Comparison of ENCODE assay signal across 24 cellular contexts in the genomic region with DNA sequence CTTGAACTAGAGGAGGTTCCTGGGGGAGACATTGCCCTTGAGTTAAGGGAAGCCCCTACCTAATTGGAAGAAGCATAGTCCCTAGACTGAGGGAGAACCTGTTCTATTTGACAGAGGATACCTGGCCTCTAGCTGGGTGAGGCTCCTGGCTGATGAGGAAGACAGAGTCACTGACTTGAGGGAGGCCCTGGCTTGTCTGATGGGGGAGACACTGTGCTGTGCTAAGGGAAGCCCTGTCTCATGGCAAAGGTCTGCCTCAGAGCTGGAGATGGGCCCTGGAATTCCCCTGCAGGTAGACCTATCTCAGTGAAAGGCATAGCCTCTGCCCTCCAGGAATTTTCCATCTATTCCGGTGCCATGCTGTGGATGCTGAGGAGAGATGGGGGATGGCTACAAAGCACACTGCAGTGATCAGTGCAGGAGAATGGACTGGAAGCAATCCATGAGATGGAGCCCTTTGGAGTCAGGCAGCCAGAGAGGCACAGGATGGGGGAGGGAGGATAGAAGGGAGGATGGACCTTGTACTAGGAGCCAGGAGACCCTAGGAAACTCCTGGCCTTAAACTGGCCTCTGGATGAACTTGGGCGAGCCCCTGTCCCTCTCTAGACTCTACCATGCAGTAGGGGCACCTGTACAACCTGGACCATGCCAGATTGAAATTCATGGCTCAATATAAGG. TPM values are rescaled to one million over a fixed set of nuclear protein-coding genes. Genes with fewer than 3 reads are reported as not detected.
A peak's percentile ranks its signal among the peaks of the same experiment; 100 is the strongest.
DNase-seq lines count a peak whose midpoint lies in the region; ATAC-seq, FAIRE-seq and TF ChIP-seq lines count a peak whose summit lies in the region.
"Had no signal": no experiment of that assay in that cellular context is flagged by ENCODE, and none has a peak within 500 bp of the region (broad histone marks: within the 10 kb centered on the region; RNA-seq: fewer than 3 reads in every experiment).

No MANE protein-coding gene starts in this region.

- TF ChIP-seq POLR2A in HepG2 (IDR thresholded peaks at IDR 0.05; ENCODE audit: insufficient read depth in 1 of 2, low read depth in 2 of 2, low read length in 2 of 2) (no peak), right lobe of liver (IDR thresholded peaks at IDR 0.05) (no peak)

- TF ChIP-seq CTCF in HepG2 (CRISPR knock-in tag; IDR thresholded peaks at IDR 0.05) (0 out of 2 replicates have a peak, but pooled peaks have one; percentile 7), right lobe of liver (IDR thresholded peaks at IDR 0.05) (no peak), lower lobe of right lung (IDR thresholded peaks at IDR 0.05) (no peak), osteoblast (IDR thresholded peaks at IDR 0.05; ENCODE audit: extremely low read depth, low read depth, low read length) (no peak)

- no peak overlapping the region for H3K4me3 ChIP-seq in HepG2 (replicated peaks in 1 of 3; ENCODE audit: insufficient read depth in 1 of 3, low read depth in 2 of 3, low read length in 3 of 3)
- H3K4me3 ChIP-seq in right lobe of liver = no peak overlapping the region
- no peak overlapping the region for H3K4me3 ChIP-seq in lower lobe of right lung
- H3K4me3 ChIP-seq in osteoblast (ENCODE audit: insufficient read depth, low read length) = no peak overlapping the region
- H3K4me3 ChIP-seq: GM12878, PC-9, SJSA1 had no signal

- H3K27me3 Mint-ChIP-seq in activated CD8-positive, alpha-beta T cell treated with anti-CD3 and anti-CD28 coated beads, Interleukin-2, amount 10 ng/mL, durations not matched to agents 7 days and 5 days (ENCODE audit: low read depth) = peaks cover 6% of the 10 kb centered on the region

- H4K20me1 ChIP-seq in HepG2 (ENCODE audit: insufficient read depth, low read length) (no peaks in the 10 kb centered on the region), osteoblast (ENCODE audit: insufficient read depth, low read length) (no peaks in the 10 kb centered on the region)

- H3K4me2 ChIP-seq in HepG2 (ENCODE audit: low read depth, low read length) (no peak overlapping the region; the same call in 1 of the 2 replicates), osteoblast (ENCODE audit: insufficient read depth, low read length) (no peak overlapping the region)
- H3K4me2 ChIP-seq: PC-9 had no signal

- peak overlapping the region; percentile 63 for H3K27ac ChIP-seq in HepG2 (ENCODE audit: extremely low read length, insufficient read depth, low read length)
- peak overlapping the region in 1 of 3 donors; percentile 49 for H3K27ac ChIP-seq in right lobe of liver
- H3K27ac ChIP-seq in lower lobe of right lung = peak overlapping the region; percentile 6
- no peak overlapping the region for H3K27ac ChIP-seq in osteoblast (ENCODE audit: low read depth, low read length)
- H3K27ac ChIP-seq: PC-9, SJSA1 had no signal

- in situ Hi-C loops in HepG2 (cut with HindIII; ENCODE audit: extremely low pct_ligation_motif_present, low pct_unique_long_range_greater_than_20kb) = no loop called here

- H3K9me3 Mint-ChIP-seq in activated CD8-positive, alpha-beta T cell treated with anti-CD3 and anti-CD28 coated beads, Interleukin-2, amount 10 ng/mL, durations not matched to agents 7 days and 5 days (ENCODE audit: insufficient read depth) = no peaks in the 10 kb centered on the region

- H3K27me3 ChIP-seq in HepG2 (ENCODE audit: control insufficient read depth in 1 of 2, insufficient read depth in 2 of 2, low read length in 2 of 2) (no peaks in the 10 kb centered on the region), right lobe of liver (no peaks in the 10 kb centered on the region), lower lobe of right lung (ENCODE audit: low read depth) (no peaks in the 10 kb centered on the region), osteoblast (ENCODE audit: insufficient read depth, low read length) (peaks cover 13% of the 10 kb centered on the region)
- H3K27me3 ChIP-seq: BE2C, SJSA1 had no signal

- BruUV-seq in HepG2 (replicated peaks; lab: Mats Ljungman, UMichigan) = no TSS peak

- H3K4me3 Mint-ChIP-seq in activated CD8-positive, alpha-beta T cell treated with anti-CD3 and anti-CD28 coated beads, Interleukin-2, amount 10 ng/mL, durations not matched to agents 7 days and 5 days = no peak overlapping the region

- TF ChIP-seq EP300 in HepG2 (IDR thresholded peaks at IDR 0.05; ENCODE audit: low read depth in 2 of 2, low read length in 2 of 2) = no peak
- no peak for TF ChIP-seq EP300 in HepG2 (CRISPR knock-in tag; IDR thresholded peaks at IDR 0.05; ENCODE audit: borderline replicate concordance)

- no peak for FAIRE-seq in HepG2 (lab: Jason Lieb, UNC)
- FAIRE-seq: G401.6, GM12878 had no signal

- TF ChIP-seq RAD21 in HepG2 (CRISPR knock-in tag; IDR thresholded peaks at IDR 0.05) = no peak

- H3K9me3 ChIP-seq in HepG2 (ENCODE audit: low read length) = no peaks in the 10 kb centered on the region
- no peaks in the 10 kb centered on the region for H3K9me3 ChIP-seq in right lobe of liver
- H3K9me3 ChIP-seq in lower lobe of right lung = no peaks in the 10 kb centered on the region
- H3K9me3 ChIP-seq in osteoblast (ENCODE audit: low read depth, low read length) = no peaks in the 10 kb centered on the region
- H3K9me3 ChIP-seq: BE2C, SJSA1 had no signal

- H3K36me3 Mint-ChIP-seq in activated CD8-positive, alpha-beta T cell treated with anti-CD3 and anti-CD28 coated beads, Interleukin-2, amount 10 ng/mL, durations not matched to agents 7 days and 5 days (ENCODE audit: low read depth) = no peaks in the 10 kb centered on the region

- ATAC-seq in HepG2 (peak; percentile 70), right lobe of liver (no peak), lower lobe of right lung (no peak), HG02885 (IDR thresholded peaks at IDR 0.05; ENCODE audit: poor library complexity, unreplicated experiment) (no peak)
- ATAC-seq in activated CD8-positive, alpha-beta T cell treated with anti-CD3 and anti-CD28 coated beads, Interleukin-2, amount 10 ng/mL, durations not matched to agents 7 days and 5 days = no peak
- ATAC-seq: GM12878 had no signal

- H3K27ac Mint-ChIP-seq in activated CD8-positive, alpha-beta T cell treated with anti-CD3 and anti-CD28 coated beads, Interleukin-2, amount 10 ng/mL, durations not matched to agents 7 days and 5 days = no peak overlapping the region

- H3K4me1 ChIP-seq in HepG2 (ENCODE audit: insufficient read depth, low read length) = peaks cover 26% of the 10 kb centered on the region
- peaks cover 0 to 72% (median 16%) of the 10 kb centered on the region in 4 donors for H3K4me1 ChIP-seq in right lobe of liver
- peaks cover 62% of the 10 kb centered on the region for H3K4me1 ChIP-seq in lower lobe of right lung
- no peaks in the 10 kb centered on the region for H3K4me1 ChIP-seq in osteoblast (ENCODE audit: insufficient read depth, low read length)
- H3K4me1 ChIP-seq: SJSA1 had no signal

- POLR2A ChIA-PET in HepG2 (lab: Yijun Ruan, JAX) = interaction anchor here (0.9 to 2.8 kb wide), 4 partner anchors 14 to 26 kb away, joined by 3 to 12 read pairs (median 8); no protein-coding TSS in a partner anchor
- POLR2A ChIA-PET in activated CD8-positive, alpha-beta T cell treated with anti-CD3 and anti-CD28 coated beads, Interleukin-2, amount 10 ng/mL, durations not matched to agents 7 days and 5 days (lab: Charles Lee) = no interaction called here

- H3K4me1 Mint-ChIP-seq in activated CD8-positive, alpha-beta T cell treated with anti-CD3 and anti-CD28 coated beads, Interleukin-2, amount 10 ng/mL, durations not matched to agents 7 days and 5 days (ENCODE audit: low read depth) = peaks cover 6% of the 10 kb centered on the region

- H3K36me3 ChIP-seq in HepG2 (replicated peaks in 1 of 2; ENCODE audit: control insufficient read depth in 1 of 2, insufficient read depth in 2 of 2, low read length in 2 of 2) = peaks cover 8 to 16% of the 10 kb centered on the region in 2 experiments; a peak in 3 of 5 replicates
- peaks cover 0 to 73% (median 13%) of the 10 kb centered on the region in 4 donors for H3K36me3 ChIP-seq in right lobe of liver
- no peaks in the 10 kb centered on the region for H3K36me3 ChIP-seq in lower lobe of right lung
- H3K36me3 ChIP-seq in osteoblast (ENCODE audit: insufficient read depth, low read length) = no peaks in the 10 kb centered on the region
- H3K36me3 ChIP-seq: BE2C, SJSA1 had no signal

- H3K79me2 ChIP-seq in HepG2 (ENCODE audit: insufficient read depth, low read length) = no peaks in the 10 kb centered on the region
- H3K79me2 ChIP-seq in osteoblast (ENCODE audit: insufficient read depth, low read length) = no peaks in the 10 kb centered on the region

- CTCF ChIA-PET in HepG2 (lab: Yijun Ruan, JAX; ENCODE audit: low intra/inter-chr PET ratio, low total read pairs) = no interaction called here
- CTCF ChIA-PET in activated CD8-positive, alpha-beta T cell treated with anti-CD3 and anti-CD28 coated beads, Interleukin-2, amount 10 ng/mL, durations not matched to agents 7 days and 5 days (lab: Charles Lee) = interaction anchor here (0.8 to 2.3 kb wide), 3 partner anchors 14 to 58 kb away, joined by 3 to 10 read pairs (median 4); no protein-coding TSS in a partner anchor

- DNase-seq in HepG2 (ENCODE audit: low spot score) = no peak
- DNase-seq in right lobe of liver = no peak
- DNase-seq in lower lobe of right lung = no peak
- peak; percentile 18 for DNase-seq in osteoblast (ENCODE audit: insufficient read length, low spot score, missing footprints)
- no peak for DNase-seq in DMS153 treated with DMSO at 0.1 percent for 48 hours (lab: John Stamatoyannopoulos, UW; ENCODE audit: unreplicated experiment)
- no peak for DNase-seq in amygdala (lab: John Stamatoyannopoulos, UW)
- DNase-seq in activated CD8-positive, alpha-beta T cell treated with anti-CD3 and anti-CD28 coated beads, Interleukin-2, amount 10 ng/mL, durations not matched to agents 7 days and 5 days = no peak
- DNase-seq: 8988T, ACHN, BE2C, GOT3, IMR-90, KG1, MM.1S, NCI-H2029 treated with DMSO at 0.1 percent for 48 hours, NCI-H526, PC-9, Right ventricle myocardium superior, RPMI8226 had no signal

- intact Hi-C loops in HepG2 (cut with micrococcal nuclease; ENCODE audit: unreplicated experiment) (loop anchor here (5.0 kb wide), 1 partner anchor 1502 kb away; no protein-coding TSS in a partner anchor), right lobe of liver (cut with DNase I) (no loop called here), lower lobe of right lung (cut with DNase I) (no loop called here)

- H3K9ac ChIP-seq in HepG2 (ENCODE audit: insufficient read depth, low read depth, low read length) = no peak overlapping the region; the same call in 1 of the 2 replicates

- 92% methylated on average over 2 of the region's 2 CpGs for WGBS in HepG2 (ENCODE audit: low lambda C conversion rate)
- 80% methylated on average over 1 of the region's 2 CpGs for WGBS in right lobe of liver (ENCODE audit: insufficient coverage, low coverage, low lambda C conversion rate, missing lambda C conversion rate)

- H2AFZ ChIP-seq in HepG2 (ENCODE audit: low read length) (no peak overlapping the region), osteoblast (ENCODE audit: low read length) (no peak overlapping the region)
- H2AFZ ChIP-seq: PC-9 had no signal

RNA-seq across cellular contexts. Expression of gene SLCO2B1, which starts 39.9 kb away (rescaled TPM):
- total RNA-seq in HepG2 (2016; rRNA removed; fragmentation: Illumina TruSeq; extraction: Trizol) = 7.6 and 15.3 TPM in 2 replicates
- total RNA-seq in HepG2 (2016; cell fraction: cytosol; rRNA removed; fragmentation: Illumina TruSeq; extraction: Trizol; ENCODE audit: low read depth) = 3.0 and 3.2 TPM in 2 replicates
- total RNA-seq in HepG2 (2016; cell fraction: insoluble cytoplasmic fraction; rRNA removed; fragmentation: Illumina TruSeq; extraction: Trizol) = 6.7 and 16.4 TPM in 2 replicates
- total RNA-seq in HepG2 (2016; cell fraction: membrane; rRNA removed; fragmentation: Illumina TruSeq; extraction: Trizol) = 6.2 TPM in 2 replicates
- total RNA-seq in HepG2 (2016; cell fraction: nucleus; rRNA removed; fragmentation: Illumina TruSeq; extraction: Trizol) = 24.2 and 24.5 TPM in 2 replicates
- polyA plus RNA-seq in HepG2 (2011; rRNA removed) = 19.8 and 29.6 TPM in 2 replicates
- polyA plus RNA-seq in HepG2 (2011; cell fraction: cytosol; rRNA removed) = 15.0 and 15.3 TPM in 2 replicates
- 80.8 and 94.5 TPM in 2 replicates for polyA plus RNA-seq in HepG2 (2011; cell fraction: nucleus; rRNA removed)
- polyA plus RNA-seq in HepG2 (2012) = 21.7 and 35.0 TPM in 2 replicates
- polyA plus RNA-seq in HepG2 (2016; cell fraction: cytosol; fragmentation: Illumina TruSeq; extraction: Trizol; ENCODE audit: low read depth) = 0.64 and 1.2 TPM in 2 replicates
- polyA plus RNA-seq in HepG2 (2016; cell fraction: insoluble cytoplasmic fraction; fragmentation: Illumina TruSeq; extraction: Trizol; ENCODE audit: low read depth) = 4.1 and 5.6 TPM in 2 replicates
- polyA plus RNA-seq in HepG2 (2016; cell fraction: membrane; fragmentation: Illumina TruSeq; extraction: Trizol; ENCODE audit: low read depth) = 2.4 and 2.9 TPM in 2 replicates
- polyA plus RNA-seq in HepG2 (2016; cell fraction: nucleus; fragmentation: Illumina TruSeq; extraction: Trizol; ENCODE audit: insufficient read depth, low read depth) = 31.9 and 32.0 TPM in 2 replicates
- 0.09 and 55.4 TPM in 2 replicates for polyA minus RNA-seq in HepG2 (2011; rRNA and poly(A)+ RNA removed; ENCODE audit: low replicate concordance)
- 11.1 and 12.3 TPM in 2 replicates for polyA minus RNA-seq in HepG2 (2011; cell fraction: cytosol; rRNA and poly(A)+ RNA removed)
- polyA minus RNA-seq in HepG2 (2011; cell fraction: nucleus; rRNA and poly(A)+ RNA removed) = 33.2 and 42.0 TPM in 2 replicates
- 100 to 1,000 TPM; 145 to 316 (median 199) TPM for total RNA-seq in right lobe of liver
- total RNA-seq in lower lobe of right lung = 332 TPM
- total RNA-seq in osteoblast = under 0.01 and 0.72 TPM in 2 replicates
- not detected for total RNA-seq in activated CD8-positive, alpha-beta T cell treated with anti-CD3 and anti-CD28 coated beads, Interleukin-2, amount 10 ng/mL, durations not matched to agents 7 days and 5 days
- total RNA-seq: IMR-90 had no signal
- polyA plus RNA-seq: IMR-90 had no signal

RNA-seq across cellular contexts. Expression of gene TPBGL, which starts 49.8 kb away (rescaled TPM):
- not detected in 2 replicates for total RNA-seq in HepG2 (2016; rRNA removed; fragmentation: Illumina TruSeq; extraction: Trizol)
- not detected in 2 replicates for total RNA-seq in HepG2 (2016; cell fraction: cytosol; rRNA removed; fragmentation: Illumina TruSeq; extraction: Trizol; ENCODE audit: low read depth)
- not detected in 2 replicates for total RNA-seq in HepG2 (2016; cell fraction: insoluble cytoplasmic fraction; rRNA removed; fragmentation: Illumina TruSeq; extraction: Trizol)
- not detected in 2 replicates for total RNA-seq in HepG2 (2016; cell fraction: membrane; rRNA removed; fragmentation: Illumina TruSeq; extraction: Trizol)
- total RNA-seq in HepG2 (2016; cell fraction: nucleus; rRNA removed; fragmentation: Illumina TruSeq; extraction: Trizol) = not detected in 2 replicates
- not detected in 2 replicates for polyA plus RNA-seq in HepG2 (2011; rRNA removed)
- polyA plus RNA-seq in HepG2 (2011; cell fraction: cytosol; rRNA removed) = not detected in 2 replicates
- 0.05 TPM in 1 of 2 replicates, not detected in the other for polyA plus RNA-seq in HepG2 (2011; cell fraction: nucleus; rRNA removed)
- polyA plus RNA-seq in HepG2 (2012) = not detected in 2 replicates
- not detected in 2 replicates for polyA plus RNA-seq in HepG2 (2016; cell fraction: cytosol; fragmentation: Illumina TruSeq; extraction: Trizol; ENCODE audit: low read depth)
- not detected in 2 replicates for polyA plus RNA-seq in HepG2 (2016; cell fraction: insoluble cytoplasmic fraction; fragmentation: Illumina TruSeq; extraction: Trizol; ENCODE audit: low read depth)
- 0.07 and 0.18 TPM in 2 replicates for polyA plus RNA-seq in HepG2 (2016; cell fraction: membrane; fragmentation: Illumina TruSeq; extraction: Trizol; ENCODE audit: low read depth)
- not detected in 2 replicates for polyA plus RNA-seq in HepG2 (2016; cell fraction: nucleus; fragmentation: Illumina TruSeq; extraction: Trizol; ENCODE audit: insufficient read depth, low read depth)
- polyA minus RNA-seq in HepG2 (2011; rRNA and poly(A)+ RNA removed; ENCODE audit: low replicate concordance) = not detected in 2 replicates
- polyA minus RNA-seq in HepG2 (2011; cell fraction: cytosol; rRNA and poly(A)+ RNA removed) = not detected in 2 replicates
- 0.12 TPM in 1 of 2 replicates, not detected in the other for polyA minus RNA-seq in HepG2 (2011; cell fraction: nucleus; rRNA and poly(A)+ RNA removed)
- not detected for total RNA-seq in right lobe of liver
- 0.47 TPM for total RNA-seq in lower lobe of right lung
- total RNA-seq in osteoblast = not detected in 2 replicates
- total RNA-seq in activated CD8-positive, alpha-beta T cell treated with anti-CD3 and anti-CD28 coated beads, Interleukin-2, amount 10 ng/mL, durations not matched to agents 7 days and 5 days = under 1 TPM in 1 of 2 experiments, not detected in 1; 0.13 TPM
- total RNA-seq: Daoy, GM12878, IMR-90, PC-9, SJSA1 had no signal
- polyA plus RNA-seq: GM12878, IMR-90 had no signal

Comparison
In these comparisons a context has a peak if more than half of its experiments do, and no peak if none do; other contexts are left out.
1. RNA of gene SLCO2B1, which starts 39.9 kb away (total RNA-seq): 332 TPM in lower lobe of right lung (single experiment) and 145 to 316 TPM in right lobe of liver; 3.0 to 24.5 TPM in HepG2, under 0.01 to 0.72 TPM in osteoblast and not detected in activated CD8-positive, alpha-beta T cell treated with anti-CD3 and anti-CD28 coated beads, Interleukin-2, amount 10 ng/mL, durations not matched to agents 7 days and 5 days; every median in the first group is over 4 times any median in the second.